Comparison of ENCODE assay signal across 13 cellular contexts in the genomic region with DNA sequence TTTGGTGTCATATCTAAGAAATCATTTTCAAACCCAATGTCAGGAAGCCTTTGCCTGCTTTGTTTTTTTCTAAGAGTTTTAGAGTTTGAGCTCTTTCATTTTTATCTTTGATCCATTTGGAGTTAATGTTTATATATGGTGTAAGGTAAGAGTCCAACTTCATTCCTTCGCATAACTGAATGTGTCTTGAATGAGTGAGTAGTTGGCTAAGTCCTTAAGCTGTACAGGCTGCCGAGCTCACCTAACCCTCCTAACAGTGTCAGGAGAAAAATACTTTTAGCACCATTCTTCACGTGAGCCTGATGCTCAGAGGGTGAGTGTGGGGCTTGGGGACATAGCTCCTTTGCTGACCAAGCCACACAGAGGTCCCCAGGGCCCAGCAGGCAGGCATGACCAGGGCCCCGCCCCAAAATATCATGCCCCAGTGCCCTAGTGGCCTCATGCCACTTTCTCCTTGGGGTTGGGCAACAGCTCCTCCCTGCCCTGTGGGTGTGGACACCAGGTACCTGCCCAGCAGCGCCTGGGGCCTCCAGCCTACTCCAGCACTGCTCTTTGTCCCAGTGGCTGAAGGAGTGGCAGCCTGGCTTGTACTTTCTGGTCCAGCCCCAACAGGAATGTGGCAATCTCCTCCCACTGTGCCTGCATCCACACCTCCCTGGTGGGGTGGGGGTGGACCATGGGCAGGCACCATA. TPM values are rescaled to one million over a fixed set of nuclear protein-coding genes. Genes with fewer than 3 reads are reported as not detected.
A peak's percentile ranks its signal among the peaks of the same experiment; 100 is the strongest.
DNase-seq lines count a peak whose midpoint lies in the region; FAIRE-seq and TF ChIP-seq lines count a peak whose summit lies in the region.
"Had no signal": no experiment of that assay in that cellular context is flagged by ENCODE, and none has a peak within 500 bp of the region (broad histone marks: within the 10 kb centered on the region; RNA-seq: fewer than 3 reads in every experiment).

No MANE protein-coding gene starts in this region.

- H3K27ac Mint-ChIP-seq in MCF 10A (ENCODE audit: low read depth, unreplicated experiment), result peak overlapping the region; percentile 67
- H3K27ac Mint-ChIP-seq: activated naive CD8-positive, alpha-beta T cell treated with anti-CD3 and anti-CD28 coated beads, Interleukin-2, amount 10 ng/mL, durations not matched to agents 7 days and 5 days; neural progenitor cell had no signal

- no peaks in the 10 kb centered on the region for H3K27me3 Mint-ChIP-seq in MCF 10A (ENCODE audit: insufficient read depth, unreplicated experiment)
- H3K27me3 Mint-ChIP-seq: activated naive CD8-positive, alpha-beta T cell treated with anti-CD3 and anti-CD28 coated beads, Interleukin-2, amount 10 ng/mL, durations not matched to agents 7 days and 5 days had no signal

- CTCF ChIA-PET in MCF 10A (lab: Yijun Ruan, JAX), result interaction anchor here (0.6 to 2.0 kb wide), 18 partner anchors 9 to 113 kb away, joined by 3 to 9 read pairs (median 4); a partner anchor contains a TSS

- H3K4me3 ChIP-seq in kidney (ENCODE audit: low read length in 2 of 2) (peak overlapping the region in 1 of 2 donors; percentile 8), rectal smooth muscle tissue (ENCODE audit: low read length) (no peak overlapping the region), MM.1S (ENCODE audit: low read length) (no peak overlapping the region), GM23248 (no peak overlapping the region)
- H3K4me3 ChIP-seq: neural progenitor cell had no signal

- DNase-seq in Caki2 (ENCODE audit: low read depth) (peak; percentile 79), MCF 10A (ENCODE audit: unreplicated experiment) (peak; percentile 94), kidney (peak; percentile 94), MM.1S (no peak), GM23248 (no peak), NCI-H2171 (lab: John Stamatoyannopoulos, UW) (no peak)
- no peak for DNase-seq in stimulated activated CD4-positive, alpha-beta T cell treated with anti-CD3 and anti-CD28 coated beads, Interleukin-2, amount 100 ng/mL, for 24 hours
- DNase-seq: activated naive CD8-positive, alpha-beta T cell treated with anti-CD3 and anti-CD28 coated beads, Interleukin-2, amount 10 ng/mL, durations not matched to agents 7 days and 5 days; dermis blood vessel endothelial cell; stimulated activated CD4-positive, alpha-beta T cell treated with anti-CD3 and anti-CD28 coated beads, Interleukin-1b, Interleukin-23, amount 100 ng/mL, for 48 hours; T-helper 9 cell had no signal

- H3K27ac ChIP-seq in kidney (ENCODE audit: low read depth in 2 of 2, low read length in 2 of 2), result peak overlapping the region; percentile 15 to 68
- peak overlapping the region; percentile 12 for H3K27ac ChIP-seq in rectal smooth muscle tissue (ENCODE audit: low read depth, low read length)
- no peak overlapping the region for H3K27ac ChIP-seq in MM.1S (ENCODE audit: low read length)
- H3K27ac ChIP-seq in GM23248, result no peak overlapping the region
- H3K27ac ChIP-seq: neural progenitor cell had no signal

- no peaks in the 10 kb centered on the region for H3K36me3 ChIP-seq in kidney (ENCODE audit: control insufficient read depth in 1 of 2, insufficient read depth in 2 of 2, low read length in 2 of 2)
- H3K36me3 ChIP-seq in rectal smooth muscle tissue (ENCODE audit: control insufficient read depth, insufficient read depth, low read length), result no peaks in the 10 kb centered on the region
- no peaks in the 10 kb centered on the region for H3K36me3 ChIP-seq in MM.1S (replicated peaks; ENCODE audit: insufficient read depth, low read length)
- no peaks in the 10 kb centered on the region for H3K36me3 ChIP-seq in GM23248 (ENCODE audit: low read depth)
- H3K36me3 ChIP-seq: neural progenitor cell had no signal

- H4K20me1 ChIP-seq in MM.1S (ENCODE audit: insufficient read depth, low read length), result peaks cover 2% of the 10 kb centered on the region; the same call in 1 of the 2 replicates
- H4K20me1 ChIP-seq in GM23248 (ENCODE audit: insufficient read depth), result no peaks in the 10 kb centered on the region

- no peaks in the 10 kb centered on the region for H3K9me3 Mint-ChIP-seq in MCF 10A (ENCODE audit: unreplicated experiment)
- H3K9me3 Mint-ChIP-seq: activated naive CD8-positive, alpha-beta T cell treated with anti-CD3 and anti-CD28 coated beads, Interleukin-2, amount 10 ng/mL, durations not matched to agents 7 days and 5 days; neural progenitor cell had no signal

- H3K9me2 ChIP-seq in MM.1S (replicated peaks; ENCODE audit: insufficient read depth, low read length), result no peaks in the 10 kb centered on the region
- no peaks in the 10 kb centered on the region for H3K9me2 ChIP-seq in GM23248 (ENCODE audit: insufficient read depth)

- no TSS peak for BruUV-seq in MCF 10A (replicated peaks; lab: Mats Ljungman, UMichigan)

- H3K4me1 ChIP-seq in kidney (ENCODE audit: control insufficient read depth in 1 of 2, insufficient read depth in 1 of 2, low read depth in 1 of 2, low read length in 2 of 2) (peaks cover 4 to 14% of the 10 kb centered on the region in 2 donors), rectal smooth muscle tissue (ENCODE audit: control insufficient read depth, insufficient read depth, low read length) (peaks cover 2% of the 10 kb centered on the region), MM.1S (ENCODE audit: low read length) (peaks cover 8% of the 10 kb centered on the region), GM23248 (ENCODE audit: insufficient read depth) (peaks cover 8% of the 10 kb centered on the region)
- H3K4me1 ChIP-seq: neural progenitor cell had no signal

- FAIRE-seq in kidney (lab: Jason Lieb, UNC), result no peak

- H3F3A ChIP-seq in MM.1S (ENCODE audit: insufficient read depth, low read length) (peaks cover 6% of the 10 kb centered on the region; the same call in 1 of the 2 replicates), GM23248 (ENCODE audit: insufficient read depth) (0 out of 2 replicates have a peak, but pooled peaks cover 3% of the 10 kb centered on the region)

- intact Hi-C loops in MCF 10A (cut with micrococcal nuclease), result loop anchor here (2.0 kb wide), 1 partner anchor 16 kb away; a partner anchor contains a TSS
- intact Hi-C loops in kidney (cut with DNase I), result no loop called here

- H3K4me1 Mint-ChIP-seq in MCF 10A (ENCODE audit: insufficient read depth, unreplicated experiment), result peaks cover 65% of the 10 kb centered on the region
- H3K4me1 Mint-ChIP-seq: neural progenitor cell had no signal

- no peak overlapping the region for H3K9ac ChIP-seq in kidney (ENCODE audit: low read length in 2 of 2)
- H3K9ac ChIP-seq in rectal smooth muscle tissue (ENCODE audit: low read length), result no peak overlapping the region
- no peak overlapping the region for H3K9ac ChIP-seq in MM.1S (ENCODE audit: low read length)
- no peak overlapping the region for H3K9ac ChIP-seq in GM23248
- H3K9ac ChIP-seq: neural progenitor cell had no signal

- no peak overlapping the region for H2AFZ ChIP-seq in MM.1S (ENCODE audit: low read length)
- no peak overlapping the region for H2AFZ ChIP-seq in GM23248
- H2AFZ ChIP-seq: neural progenitor cell had no signal

- WGBS in GM23248 (ENCODE audit: low coverage in 1 of 2, low lambda C conversion rate in 2 of 2, missing lambda C conversion rate in 2 of 2), 2 experiments, result 77 to 86% methylated on average over 4 to 5 of the region's 5 CpGs

- in situ Hi-C loops in Caki2 (cut with HindIII; ENCODE audit: low pct_unique_long_range_greater_than_20kb, low sequenced_read_pairs), result no loop called here
- in situ Hi-C loops in GM23248 (cut with MboI), result no loop called here

- POLR2A ChIA-PET in MCF 10A (lab: Yijun Ruan, JAX), result interaction anchor here (0.6 to 9.1 kb wide), 31 partner anchors 9 to 284 kb away, joined by 3 to 274 read pairs (median 4); a partner anchor contains a TSS

- H3K36me3 Mint-ChIP-seq in MCF 10A (ENCODE audit: insufficient read depth, unreplicated experiment), result peaks cover 6% of the 10 kb centered on the region
- H3K36me3 Mint-ChIP-seq: activated naive CD8-positive, alpha-beta T cell treated with anti-CD3 and anti-CD28 coated beads, Interleukin-2, amount 10 ng/mL, durations not matched to agents 7 days and 5 days; neural progenitor cell had no signal

- H3K4me2 ChIP-seq in MM.1S (ENCODE audit: low read depth, low read length) (no peak overlapping the region), GM23248 (ENCODE audit: unreplicated experiment) (no peak overlapping the region)
- H3K4me2 ChIP-seq: neural progenitor cell had no signal

- peak overlapping the region; percentile 39 for H3K4me3 Mint-ChIP-seq in MCF 10A (ENCODE audit: unreplicated experiment)
- H3K4me3 Mint-ChIP-seq: activated naive CD8-positive, alpha-beta T cell treated with anti-CD3 and anti-CD28 coated beads, Interleukin-2, amount 10 ng/mL, durations not matched to agents 7 days and 5 days; neural progenitor cell had no signal

- TF ChIP-seq CTCF in MCF 10A (IDR thresholded peaks at IDR 0.05; ENCODE audit: unreplicated experiment), result no peak
- TF ChIP-seq CTCF in kidney (IDR thresholded peaks at IDR 0.05; ENCODE audit: borderline replicate concordance, extremely low read depth, insufficient read depth), result no peak
- TF ChIP-seq CTCF in MM.1S (IDR thresholded peaks at IDR 0.05; ENCODE audit: low read length), result no peak

- H3K79me2 ChIP-seq in MM.1S (ENCODE audit: low read length) (peaks cover 90% of the 10 kb centered on the region), GM23248 (ENCODE audit: insufficient read depth) (no peaks in the 10 kb centered on the region)

- H3K9me3 ChIP-seq in kidney (ENCODE audit: control insufficient read depth in 1 of 2, low read length in 2 of 2) (no peaks in the 10 kb centered on the region), MM.1S (replicated peaks; ENCODE audit: insufficient read depth, low read length) (no peaks in the 10 kb centered on the region), GM23248 (ENCODE audit: low read depth) (no peaks in the 10 kb centered on the region)

- no peaks in the 10 kb centered on the region for H3K27me3 ChIP-seq in rectal smooth muscle tissue (ENCODE audit: control insufficient read depth, insufficient read depth, low read length)
- H3K27me3 ChIP-seq in MM.1S (replicated peaks; ENCODE audit: insufficient read depth, low read length), result no peaks in the 10 kb centered on the region
- no peaks in the 10 kb centered on the region for H3K27me3 ChIP-seq in GM23248 (replicated peaks; ENCODE audit: insufficient read depth)
- H3K27me3 ChIP-seq: neural progenitor cell had no signal

RNA-seq across cellular contexts. Expression of a gene that starts 17.2 kb away (rescaled TPM):
- total RNA-seq in Caki2 (2014; rRNA removed; shearing (Covaris generic); ENCODE audit: low replicate concordance), result 0.17 and 0.43 TPM in 2 replicates
- total RNA-seq in MCF 10A (2022) (4.3 and 7.1 TPM in 2 replicates), kidney (3.3 TPM)
- polyA plus RNA-seq in kidney (ENCODE audit: insufficient read depth, low read depth, low replicate concordance) (0.77 TPM), GM23248 (2016; fragmentation: Nextera tagmentation; extraction: Ambion mirVana) (0.05 and 0.13 TPM in 2 replicates)
- total RNA-seq in GM23248 (2014; rRNA removed; shearing (Covaris generic)), result under 0.01 TPM in 1 of 2 replicates, not detected in the other

Comparison
In these comparisons a context has a peak if more than half of its experiments do, and no peak if none do; other contexts are left out.
1. DNase-seq: peak in Caki2 (single experiment), MCF 10A (single experiment) and kidney (single experiment); none in MM.1S (single experiment), stimulated activated CD4-positive, alpha-beta T cell treated with anti-CD3 and anti-CD28 coated beads, Interleukin-2, amount 100 ng/mL, for 24 hours (0 of 2), GM23248 (single experiment) and NCI-H2171 (single experiment).
2. H3K27ac ChIP-seq: peak in kidney (2 of 2) and rectal smooth muscle tissue (single experiment); none in MM.1S (single experiment) and GM23248 (single experiment).